ENCODE assay signal across 1 cellular context in the genomic region with DNA sequence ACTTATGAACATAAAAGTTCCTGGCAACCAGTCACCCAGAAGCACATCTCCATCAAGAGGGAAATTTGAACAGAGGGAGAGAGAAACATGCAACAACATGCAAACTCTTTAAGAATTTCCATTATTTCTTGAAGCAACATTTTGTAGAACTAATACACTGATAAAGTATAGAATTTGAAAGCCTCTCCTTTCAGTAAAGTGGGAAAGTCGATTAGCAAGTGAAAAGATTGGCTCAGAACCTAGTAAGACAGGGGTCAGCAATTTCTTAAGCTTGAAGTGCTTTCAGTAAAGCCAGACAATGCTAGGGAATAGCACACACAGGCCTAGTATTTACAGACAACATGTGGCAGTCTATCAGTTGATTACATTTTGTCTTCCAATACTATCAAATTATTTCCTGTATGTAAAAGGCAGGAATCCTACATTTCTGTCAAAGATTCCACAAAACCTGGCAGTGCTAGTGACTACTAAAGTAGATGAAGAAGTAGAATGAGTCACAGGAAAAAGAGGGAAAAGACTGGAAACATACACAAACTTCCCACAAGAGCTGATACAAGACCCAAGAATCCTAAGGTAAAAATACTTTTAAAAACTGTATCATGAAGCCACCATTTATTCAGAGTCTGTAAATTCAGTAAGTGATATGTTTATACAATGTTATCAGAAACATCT.
TF ChIP-seq lines count a peak whose summit lies in the region.

No MANE protein-coding gene starts in this region.

TF ChIP-seq in K562, 482 proteins besides CTCF, POLR2A, EP300 and RAD21:
- TF ChIP-seq FOSL1 (tag; conservative IDR thresholded peaks at IDR 0.05) (peak; percentile 44; the same call in 1 of the 2 replicates), C11orf30 (IDR thresholded peaks at IDR 0.05; ENCODE audit: low read depth) (0 out of 2 replicates have a peak, but pooled peaks have one; percentile 13), CREB5 (CRISPR knock-in tag; IDR thresholded peaks at IDR 0.05) (no peak)
TF ChIP-seq in K562: peak in this region for 2.
